1 cellular context compared by ENCODE assay signal in the genomic region with DNA sequence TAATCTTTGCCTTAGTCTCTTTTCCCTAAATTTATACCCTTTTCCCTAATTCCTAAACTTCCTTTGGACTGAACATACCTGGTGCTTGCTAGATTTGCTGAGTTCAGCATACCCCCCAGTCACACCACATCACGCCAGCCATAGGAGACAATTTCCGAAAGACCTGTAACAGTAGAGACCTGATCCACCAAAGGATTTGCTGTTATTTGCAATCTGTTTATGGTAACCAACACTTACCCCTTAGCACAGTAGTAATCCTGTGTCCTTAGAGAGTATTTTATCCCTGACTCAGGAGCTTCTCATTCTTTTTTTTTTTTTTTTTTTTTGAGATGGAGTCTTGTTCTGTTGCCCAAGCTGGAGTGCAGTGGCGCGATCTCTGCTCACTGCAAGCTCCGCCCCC.
TF ChIP-seq lines count a peak whose summit lies in the region.

No MANE protein-coding gene starts in this region.

TF ChIP-seq in WTC11, 78 proteins besides CTCF, POLR2A, EP300 and RAD21:
- TF ChIP-seq, protein P1, sequence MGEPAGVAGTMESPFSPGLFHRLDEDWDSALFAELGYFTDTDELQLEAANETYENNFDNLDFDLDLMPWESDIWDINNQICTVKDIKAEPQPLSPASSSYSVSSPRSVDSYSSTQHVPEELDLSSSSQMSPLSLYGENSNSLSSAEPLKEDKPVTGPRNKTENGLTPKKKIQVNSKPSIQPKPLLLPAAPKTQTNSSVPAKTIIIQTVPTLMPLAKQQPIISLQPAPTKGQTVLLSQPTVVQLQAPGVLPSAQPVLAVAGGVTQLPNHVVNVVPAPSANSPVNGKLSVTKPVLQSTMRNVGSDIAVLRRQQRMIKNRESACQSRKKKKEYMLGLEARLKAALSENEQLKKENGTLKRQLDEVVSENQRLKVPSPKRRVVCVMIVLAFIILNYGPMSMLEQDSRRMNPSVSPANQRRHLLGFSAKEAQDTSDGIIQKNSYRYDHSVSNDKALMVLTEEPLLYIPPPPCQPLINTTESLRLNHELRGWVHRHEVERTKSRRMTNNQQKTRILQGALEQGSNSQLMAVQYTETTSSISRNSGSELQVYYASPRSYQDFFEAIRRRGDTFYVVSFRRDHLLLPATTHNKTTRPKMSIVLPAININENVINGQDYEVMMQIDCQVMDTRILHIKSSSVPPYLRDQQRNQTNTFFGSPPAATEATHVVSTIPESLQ (CRISPR knock-in tag; IDR thresholded peaks at IDR 0.05), result no peak
- TF ChIP-seq, protein P2, sequence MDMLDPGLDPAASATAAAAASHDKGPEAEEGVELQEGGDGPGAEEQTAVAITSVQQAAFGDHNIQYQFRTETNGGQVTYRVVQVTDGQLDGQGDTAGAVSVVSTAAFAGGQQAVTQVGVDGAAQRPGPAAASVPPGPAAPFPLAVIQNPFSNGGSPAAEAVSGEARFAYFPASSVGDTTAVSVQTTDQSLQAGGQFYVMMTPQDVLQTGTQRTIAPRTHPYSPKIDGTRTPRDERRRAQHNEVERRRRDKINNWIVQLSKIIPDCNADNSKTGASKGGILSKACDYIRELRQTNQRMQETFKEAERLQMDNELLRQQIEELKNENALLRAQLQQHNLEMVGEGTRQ (CRISPR knock-in tag; IDR thresholded peaks at IDR 0.05), result no peak
- no peak for TF ChIP-seq ETV6 (CRISPR knock-in tag; IDR thresholded peaks at IDR 0.05)
- TF ChIP-seq, protein P3, sequence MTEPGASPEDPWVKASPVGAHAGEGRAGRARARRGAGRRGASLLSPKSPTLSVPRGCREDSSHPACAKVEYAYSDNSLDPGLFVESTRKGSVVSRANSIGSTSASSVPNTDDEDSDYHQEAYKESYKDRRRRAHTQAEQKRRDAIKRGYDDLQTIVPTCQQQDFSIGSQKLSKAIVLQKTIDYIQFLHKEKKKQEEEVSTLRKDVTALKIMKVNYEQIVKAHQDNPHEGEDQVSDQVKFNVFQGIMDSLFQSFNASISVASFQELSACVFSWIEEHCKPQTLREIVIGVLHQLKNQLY (CRISPR knock-in tag; IDR thresholded peaks at IDR 0.05), result no peak
- TF ChIP-seq, protein P4, sequence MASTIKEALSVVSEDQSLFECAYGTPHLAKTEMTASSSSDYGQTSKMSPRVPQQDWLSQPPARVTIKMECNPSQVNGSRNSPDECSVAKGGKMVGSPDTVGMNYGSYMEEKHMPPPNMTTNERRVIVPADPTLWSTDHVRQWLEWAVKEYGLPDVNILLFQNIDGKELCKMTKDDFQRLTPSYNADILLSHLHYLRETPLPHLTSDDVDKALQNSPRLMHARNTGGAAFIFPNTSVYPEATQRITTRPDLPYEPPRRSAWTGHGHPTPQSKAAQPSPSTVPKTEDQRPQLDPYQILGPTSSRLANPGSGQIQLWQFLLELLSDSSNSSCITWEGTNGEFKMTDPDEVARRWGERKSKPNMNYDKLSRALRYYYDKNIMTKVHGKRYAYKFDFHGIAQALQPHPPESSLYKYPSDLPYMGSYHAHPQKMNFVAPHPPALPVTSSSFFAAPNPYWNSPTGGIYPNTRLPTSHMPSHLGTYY (CRISPR knock-in tag; IDR thresholded peaks at IDR 0.05), result no peak
- TF ChIP-seq FOXP1 (CRISPR knock-in tag; IDR thresholded peaks at IDR 0.05; ENCODE audit: borderline replicate concordance), result no peak
- TF ChIP-seq NFYB (CRISPR knock-in tag; conservative IDR thresholded peaks at IDR 0.05; ENCODE audit: low read depth), result no peak
- TF ChIP-seq JUN (CRISPR knock-in tag; IDR thresholded peaks at IDR 0.05), result no peak
- TF ChIP-seq ZNF219 (CRISPR knock-in tag; IDR thresholded peaks at IDR 0.05; ENCODE audit: borderline replicate concordance), result no peak
- TF ChIP-seq JAZF1 (CRISPR knock-in tag; IDR thresholded peaks at IDR 0.05), result no peak
- TF ChIP-seq ZNF138 (CRISPR knock-in tag; conservative IDR thresholded peaks at IDR 0.05), result no peak
- TF ChIP-seq, protein P5, sequence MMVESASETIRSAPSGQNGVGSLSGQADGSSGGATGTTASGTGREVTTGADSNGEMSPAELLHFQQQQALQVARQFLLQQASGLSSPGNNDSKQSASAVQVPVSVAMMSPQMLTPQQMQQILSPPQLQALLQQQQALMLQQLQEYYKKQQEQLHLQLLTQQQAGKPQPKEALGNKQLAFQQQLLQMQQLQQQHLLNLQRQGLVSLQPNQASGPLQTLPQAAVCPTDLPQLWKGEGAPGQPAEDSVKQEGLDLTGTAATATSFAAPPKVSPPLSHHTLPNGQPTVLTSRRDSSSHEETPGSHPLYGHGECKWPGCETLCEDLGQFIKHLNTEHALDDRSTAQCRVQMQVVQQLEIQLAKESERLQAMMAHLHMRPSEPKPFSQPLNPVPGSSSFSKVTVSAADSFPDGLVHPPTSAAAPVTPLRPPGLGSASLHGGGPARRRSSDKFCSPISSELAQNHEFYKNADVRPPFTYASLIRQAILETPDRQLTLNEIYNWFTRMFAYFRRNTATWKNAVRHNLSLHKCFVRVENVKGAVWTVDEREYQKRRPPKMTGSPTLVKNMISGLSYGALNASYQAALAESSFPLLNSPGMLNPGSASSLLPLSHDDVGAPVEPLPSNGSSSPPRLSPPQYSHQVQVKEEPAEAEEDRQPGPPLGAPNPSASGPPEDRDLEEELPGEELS (CRISPR knock-in tag; IDR thresholded peaks at IDR 0.05), result no peak
- TF ChIP-seq GABPB1 (CRISPR knock-in tag; IDR thresholded peaks at IDR 0.05), result no peak
- TF ChIP-seq NR2C2 (CRISPR knock-in tag; IDR thresholded peaks at IDR 0.05), result no peak
- TF ChIP-seq CREB1 (CRISPR knock-in tag; IDR thresholded peaks at IDR 0.05), result no peak
- TF ChIP-seq, protein P6, sequence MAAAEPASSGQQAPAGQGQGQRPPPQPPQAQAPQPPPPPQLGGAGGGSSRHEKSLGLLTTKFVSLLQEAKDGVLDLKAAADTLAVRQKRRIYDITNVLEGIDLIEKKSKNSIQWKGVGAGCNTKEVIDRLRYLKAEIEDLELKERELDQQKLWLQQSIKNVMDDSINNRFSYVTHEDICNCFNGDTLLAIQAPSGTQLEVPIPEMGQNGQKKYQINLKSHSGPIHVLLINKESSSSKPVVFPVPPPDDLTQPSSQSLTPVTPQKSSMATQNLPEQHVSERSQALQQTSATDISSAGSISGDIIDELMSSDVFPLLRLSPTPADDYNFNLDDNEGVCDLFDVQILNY (CRISPR knock-in tag; IDR thresholded peaks at IDR 0.05), result no peak
